Comparison of ENCODE assay signal across 23 cellular contexts in the genomic region with DNA sequence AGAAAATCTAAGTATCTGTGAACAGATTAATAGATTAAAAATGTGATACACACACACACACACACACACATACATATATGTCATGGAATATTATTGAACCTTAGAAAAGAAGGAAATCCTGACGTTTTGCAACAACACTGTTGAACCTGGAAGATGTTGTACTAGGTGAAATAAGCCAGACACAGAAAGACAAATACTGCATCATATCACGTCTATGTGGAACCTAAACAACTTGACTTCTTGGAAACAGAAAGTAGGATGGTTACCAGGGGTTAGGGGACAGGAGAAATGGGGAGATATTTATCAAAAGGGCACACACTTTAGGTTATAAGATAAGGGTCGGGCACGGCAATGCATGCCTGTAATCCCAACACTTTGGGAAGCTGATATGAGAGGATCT.
DNase-seq lines count a peak whose midpoint lies in the region; ATAC-seq and TF ChIP-seq lines count a peak whose summit lies in the region.
"Had no signal": no experiment of that assay in that cellular context is flagged by ENCODE, and none has a peak within 500 bp of the region (broad histone marks: within the 10 kb centered on the region; RNA-seq: fewer than 3 reads in every experiment).

No MANE protein-coding gene starts in this region.

- no peak for ATAC-seq in activated CD4-positive, alpha-beta T cell treated with anti-CD3 and anti-CD28 coated beads for 36 hours
- ATAC-seq in activated T-cell treated with anti-CD3 and anti-CD28 coated beads, Interleukin-2, amount 50 U/mL, for 72 hours (replicated peaks in 1 of 2), result no peak
- no peak for ATAC-seq in activated T-helper 17 cell treated with anti-CD3 and anti-CD28 coated beads, Interleukin-2, amount 50 U/mL, for 72 hours (replicated peaks)

- no peak for TF ChIP-seq POLR2A in sigmoid colon (IDR thresholded peaks at IDR 0.05)

- intact Hi-C loops in activated CD4-positive, alpha-beta T cell treated with anti-CD3 and anti-CD28 coated beads for 36 hours (cut with DNase I, micrococcal nuclease), result loop anchor here (5.0 to 10.0 kb wide), 6 partner anchors 51 to 699 kb away; partner anchors contain the start of gene ID2 (in 1 of the 2)
- intact Hi-C loops in sigmoid colon (cut with DNase I), result no loop called here

- peaks cover 0 to 4% (median 0%) of the 10 kb centered on the region in 4 donors for H3K9me3 ChIP-seq in sigmoid colon
- no peaks in the 10 kb centered on the region for H3K9me3 ChIP-seq in neural progenitor cell (ENCODE audit: low read depth)
- H3K9me3 ChIP-seq: BE2C, HAP-1 had no signal

- H4K20me1 ChIP-seq in neural progenitor cell (ENCODE audit: low read depth), result no peaks in the 10 kb centered on the region
- H4K20me1 ChIP-seq: BLaER1 treated with 17β-estradiol and CSF1 and Interleukin-3, amounts not matched to agents 10 nM and 100 nM had no signal

- H3K36me3 Mint-ChIP-seq in activated CD4-positive, alpha-beta T cell treated with anti-CD3 and anti-CD28 coated beads for 36 hours (ENCODE audit: low read depth), result peaks cover 10% of the 10 kb centered on the region
- H3K36me3 Mint-ChIP-seq in activated T-cell treated with anti-CD3 and anti-CD28 coated beads, Interleukin-2, amount 50 U/mL, for 72 hours (ENCODE audit: insufficient read depth in 2 of 2), result peaks cover 16 to 28% of the 10 kb centered on the region in 2 donors
- no peaks in the 10 kb centered on the region for H3K36me3 Mint-ChIP-seq in activated T-helper 17 cell treated with anti-CD3 and anti-CD28 coated beads, Interleukin-2, amount 50 U/mL, for 72 hours (ENCODE audit: low read depth)
- H3K36me3 Mint-ChIP-seq in neural progenitor cell, result no peaks in the 10 kb centered on the region
- H3K36me3 Mint-ChIP-seq: CD14-positive monocyte had no signal

- 74 to 78% methylated on average over 4 of the region's 4 CpGs for WGBS in sigmoid colon, 2 donors

- TF ChIP-seq EP300 in sigmoid colon (IDR thresholded peaks at IDR 0.05), result peak in 2 of 4 donors; percentile 51 to 68

- peak overlapping the region in 3 of 4 donors; percentile 52 to 73 (median 60) for H3K27ac ChIP-seq in sigmoid colon
- H3K27ac ChIP-seq in neural progenitor cell, result no peak overlapping the region
- H3K27ac ChIP-seq: 22Rv1; BLaER1 treated with 17β-estradiol and CSF1 and Interleukin-3, amounts not matched to agents 10 nM and 100 nM had no signal

- no peaks in the 10 kb centered on the region for H3K27me3 ChIP-seq in sigmoid colon
- H3K27me3 ChIP-seq in neural progenitor cell, result no peaks in the 10 kb centered on the region
- H3K27me3 ChIP-seq: BE2C; BLaER1 treated with 17β-estradiol and CSF1 and Interleukin-3, amounts not matched to agents 10 nM and 100 nM had no signal

- H3K4me1 ChIP-seq in sigmoid colon, result peaks cover 0 to 39% (median 9%) of the 10 kb centered on the region in 4 donors
- H3K4me1 ChIP-seq in neural progenitor cell, result no peaks in the 10 kb centered on the region
- H3K4me1 ChIP-seq: BLaER1 treated with 17β-estradiol and CSF1 and Interleukin-3, amounts not matched to agents 10 nM and 100 nM; HAP-1 had no signal

- DNase-seq in activated CD4-positive, alpha-beta T cell treated with anti-CD3 and anti-CD28 coated beads for 36 hours, result no peak
- no peak for DNase-seq in activated CD4-positive, alpha-beta T cell treated with anti-CD3 and anti-CD28 coated beads for 48 hours
- no peak for DNase-seq in activated T-cell treated with anti-CD3 and anti-CD28 coated beads, Interleukin-2, amount 50 U/mL, for 72 hours
- no peak for DNase-seq in activated T-cell treated with anti-CD3 and anti-CD28 coated beads, Interleukin-2, amount 50 U/mL, for 48 hours
- DNase-seq in sigmoid colon, result no peak
- no peak for DNase-seq in HuH-7 (ENCODE audit: low spot score)
- no peak for DNase-seq in neural progenitor cell (ENCODE audit: low spot score)
- DNase-seq: AML-193; BE2C; Calu3; CD4-positive, alpha-beta T cell; CD8-positive, alpha-beta memory T cell; COR-L47; DMS53; DMS79 treated with DMSO at 0.1 percent for 48 hours; GF-D8; GOT3; HFFc6 had no signal

- no peaks in the 10 kb centered on the region for H3K27me3 Mint-ChIP-seq in activated CD4-positive, alpha-beta T cell treated with anti-CD3 and anti-CD28 coated beads for 36 hours
- H3K27me3 Mint-ChIP-seq in activated T-cell treated with anti-CD3 and anti-CD28 coated beads, Interleukin-2, amount 50 U/mL, for 72 hours (ENCODE audit: low read depth), result peaks cover 3% of the 10 kb centered on the region
- no peaks in the 10 kb centered on the region for H3K27me3 Mint-ChIP-seq in activated T-helper 17 cell treated with anti-CD3 and anti-CD28 coated beads, Interleukin-2, amount 50 U/mL, for 72 hours
- peaks cover 4% of the 10 kb centered on the region for H3K27me3 Mint-ChIP-seq in neural progenitor cell (ENCODE audit: insufficient read depth, low read depth)
- H3K27me3 Mint-ChIP-seq: CD4-positive, alpha-beta T cell had no signal

- H3K36me3 ChIP-seq in sigmoid colon (no peaks in the 10 kb centered on the region), neural progenitor cell (no peaks in the 10 kb centered on the region)
- H3K36me3 ChIP-seq: BE2C; BLaER1 treated with 17β-estradiol and CSF1 and Interleukin-3, amounts not matched to agents 10 nM and 100 nM; HAP-1 had no signal

- peaks cover 38% of the 10 kb centered on the region for H3K4me1 Mint-ChIP-seq in activated CD4-positive, alpha-beta T cell treated with anti-CD3 and anti-CD28 coated beads for 36 hours
- H3K4me1 Mint-ChIP-seq in activated T-cell treated with anti-CD3 and anti-CD28 coated beads, Interleukin-2, amount 50 U/mL, for 72 hours (ENCODE audit: low read depth), result peaks cover 45% of the 10 kb centered on the region
- peaks cover 21% of the 10 kb centered on the region for H3K4me1 Mint-ChIP-seq in activated T-helper 17 cell treated with anti-CD3 and anti-CD28 coated beads, Interleukin-2, amount 50 U/mL, for 72 hours
- no peaks in the 10 kb centered on the region for H3K4me1 Mint-ChIP-seq in neural progenitor cell

- TF ChIP-seq CTCF in sigmoid colon (IDR thresholded peaks at IDR 0.05), result no peak
- no peak for TF ChIP-seq CTCF in neural progenitor cell (IDR thresholded peaks at IDR 0.05)

- no peak overlapping the region for H3K4me3 ChIP-seq in sigmoid colon
- H3K4me3 ChIP-seq in neural progenitor cell, result no peak overlapping the region
- H3K4me3 ChIP-seq: BLaER1 treated with 17β-estradiol and CSF1 and Interleukin-3, amounts not matched to agents 10 nM and 100 nM; HAP-1 had no signal

- no peak overlapping the region for H3K4me2 ChIP-seq in neural progenitor cell
- H3K4me2 ChIP-seq: BLaER1 treated with 17β-estradiol and CSF1 and Interleukin-3, amounts not matched to agents 10 nM and 100 nM had no signal

- H3K4me3 Mint-ChIP-seq in activated CD4-positive, alpha-beta T cell treated with anti-CD3 and anti-CD28 coated beads for 36 hours, result no peak overlapping the region
- H3K4me3 Mint-ChIP-seq in activated T-cell treated with anti-CD3 and anti-CD28 coated beads, Interleukin-2, amount 50 U/mL, for 72 hours, result peak overlapping the region in 1 of 2 donors; percentile 8
- no peak overlapping the region for H3K4me3 Mint-ChIP-seq in activated T-helper 17 cell treated with anti-CD3 and anti-CD28 coated beads, Interleukin-2, amount 50 U/mL, for 72 hours
- no peak overlapping the region for H3K4me3 Mint-ChIP-seq in neural progenitor cell
- H3K4me3 Mint-ChIP-seq: CD14-positive monocyte; CD4-positive, alpha-beta T cell; CD8-positive, alpha-beta memory T cell; HFFc6 had no signal

- no peak overlapping the region for H2AFZ ChIP-seq in neural progenitor cell (replicated peaks)

- no peaks in the 10 kb centered on the region for H3F3A ChIP-seq in neural progenitor cell (ENCODE audit: low read depth)

- CTCF ChIA-PET in activated CD4-positive, alpha-beta T cell treated with anti-CD3 and anti-CD28 coated beads for 36 hours (lab: Charles Lee), result interaction anchor here (0.7 to 1.3 kb wide), 4 partner anchors 8 to 397 kb away, joined by 3 to 5 read pairs (median 4); no protein-coding TSS in a partner anchor

- H3K79me2 ChIP-seq in neural progenitor cell (ENCODE audit: low read depth), result no peaks in the 10 kb centered on the region

- no peak overlapping the region for H3K9ac ChIP-seq in neural progenitor cell
- H3K9ac ChIP-seq: BLaER1 treated with 17β-estradiol and CSF1 and Interleukin-3, amounts not matched to agents 10 nM and 100 nM had no signal

- peak overlapping the region; percentile 61 for H3K27ac Mint-ChIP-seq in activated CD4-positive, alpha-beta T cell treated with anti-CD3 and anti-CD28 coated beads for 36 hours
- peak overlapping the region; percentile 43 for H3K27ac Mint-ChIP-seq in activated T-cell treated with anti-CD3 and anti-CD28 coated beads, Interleukin-2, amount 50 U/mL, for 72 hours
- H3K27ac Mint-ChIP-seq in activated T-helper 17 cell treated with anti-CD3 and anti-CD28 coated beads, Interleukin-2, amount 50 U/mL, for 72 hours, result peak overlapping the region; percentile 37
- H3K27ac Mint-ChIP-seq in neural progenitor cell, result no peak overlapping the region
- H3K27ac Mint-ChIP-seq: CD14-positive monocyte; CD4-positive, alpha-beta T cell; HFFc6 had no signal

- H3K9me3 Mint-ChIP-seq in activated CD4-positive, alpha-beta T cell treated with anti-CD3 and anti-CD28 coated beads for 36 hours (ENCODE audit: low read depth), result peaks cover 2% of the 10 kb centered on the region
- H3K9me3 Mint-ChIP-seq in activated T-cell treated with anti-CD3 and anti-CD28 coated beads, Interleukin-2, amount 50 U/mL, for 72 hours, result peaks cover 6 to 7% of the 10 kb centered on the region in 2 donors
- peaks cover 7% of the 10 kb centered on the region for H3K9me3 Mint-ChIP-seq in activated T-helper 17 cell treated with anti-CD3 and anti-CD28 coated beads, Interleukin-2, amount 50 U/mL, for 72 hours
- peaks cover 10% of the 10 kb centered on the region for H3K9me3 Mint-ChIP-seq in neural progenitor cell

- POLR2A ChIA-PET in activated CD4-positive, alpha-beta T cell treated with anti-CD3 and anti-CD28 coated beads for 36 hours (lab: Charles Lee), result interaction anchor here (0.7 kb wide), 1 partner anchor 310 kb away, joined by 3 read pairs; no protein-coding TSS in a partner anchor
